ENCODE assay signal across 18 cellular contexts in genomic region chr2:27591745-27592144, GRCh38.
"Had no signal": no experiment of that assay in that cellular context is flagged by ENCODE, and none has a peak within 500 bp of the region (broad histone marks: within the 10 kb centered on the region; RNA-seq: fewer than 3 reads in every experiment).

No MANE protein-coding gene starts in this region.

- H3K27ac Mint-ChIP-seq: activated CD4-positive, alpha-beta T cell treated with anti-CD3 and anti-CD28 coated beads, Interleukin-2, amount 10 ng/mL, durations not matched to agents 24 days and 14 days; activated T-helper 2 cell treated with anti-CD3 and anti-CD28 coated beads, Interferon-gamma antibody, Interleukin-2, Interleukin-4, amounts not matched to agents 10 μg/mL and 5 μg/mL and 100 μg/mL, durations not matched to agents 14 hours and 24 hours and 36 hours; type B pancreatic cell had no signal

- H3K27me3 Mint-ChIP-seq: activated CD4-positive, alpha-beta T cell treated with anti-CD3 and anti-CD28 coated beads, Interleukin-2, amount 10 ng/mL, durations not matched to agents 24 days and 14 days; type B pancreatic cell had no signal

- DNase-seq: activated CD4-positive, alpha-beta T cell treated with anti-CD3 and anti-CD28 coated beads, Interleukin-2, amount 10 ng/mL, durations not matched to agents 24 days and 14 days; activated naive CD4-positive, alpha-beta T cell treated with Interleukin-2 at 50 U/mL for 16 hours; activated T-cell treated with anti-CD3 and anti-CD28 coated beads for 4 hours; aorta; effector CD4-positive, alpha-beta T cell; foreskin fibroblast; hippocampal formation; kidney; left ventricle myocardium inferior; mammary epithelial cell; midbrain; occipital lobe; stomach; T1000 had no signal

- H3K4me3 Mint-ChIP-seq: activated CD4-positive, alpha-beta T cell treated with anti-CD3 and anti-CD28 coated beads, Interleukin-2, amount 10 ng/mL, durations not matched to agents 24 days and 14 days; type B pancreatic cell had no signal

- H3K4me1 ChIP-seq: left ventricle myocardium inferior, right atrium auricular region had no signal

- ATAC-seq: esophagus mucosa had no signal

- H3K27ac ChIP-seq: left ventricle myocardium inferior, right atrium auricular region, stomach had no signal

- H3K4me3 ChIP-seq: left ventricle myocardium inferior, right atrium auricular region, stomach had no signal

- H3K27me3 ChIP-seq: right atrium auricular region, stomach had no signal

- H3K36me3 ChIP-seq: right atrium auricular region had no signal
